In genomic region chr5:95669985-95670384, GRCh38 we compare ENCODE assay signal across 16 cellular contexts. TPM values are rescaled to one million over a fixed set of nuclear protein-coding genes. Genes with fewer than 3 reads are reported as not detected.
DNase-seq lines count a peak whose midpoint lies in the region; ATAC-seq and TF ChIP-seq lines count a peak whose summit lies in the region.
"Had no signal": no experiment of that assay in that cellular context is flagged by ENCODE, and none has a peak within 500 bp of the region (broad histone marks: within the 10 kb centered on the region; RNA-seq: fewer than 3 reads in every experiment).

No MANE protein-coding gene starts in this region.

- no peak overlapping the region for H3K4me3 ChIP-seq in heart left ventricle
- H3K4me3 ChIP-seq in dorsolateral prefrontal cortex = no peak overlapping the region
- no peak overlapping the region for H3K4me3 ChIP-seq in osteoblast (ENCODE audit: insufficient read depth, low read length)
- no peak overlapping the region for H3K4me3 ChIP-seq in tibial nerve
- H3K4me3 ChIP-seq: SK-N-MC had no signal

- H3K27me3 ChIP-seq in heart left ventricle (no peaks in the 10 kb centered on the region), dorsolateral prefrontal cortex (no peaks in the 10 kb centered on the region), osteoblast (ENCODE audit: insufficient read depth, low read length) (no peaks in the 10 kb centered on the region), tibial nerve (no peaks in the 10 kb centered on the region)

- no peak overlapping the region for H2AFZ ChIP-seq in osteoblast (ENCODE audit: low read length)

- peak overlapping the region; percentile 12 for H3K4me2 ChIP-seq in osteoblast (ENCODE audit: insufficient read depth, low read length)

- no peaks in the 10 kb centered on the region for H4K20me1 ChIP-seq in osteoblast (ENCODE audit: insufficient read depth, low read length)

- TF ChIP-seq EP300 in tibial nerve (IDR thresholded peaks at IDR 0.05) = no peak

- no peaks in the 10 kb centered on the region for H3K9me3 ChIP-seq in heart left ventricle
- no peaks in the 10 kb centered on the region for H3K9me3 ChIP-seq in osteoblast (ENCODE audit: low read depth, low read length)
- no peaks in the 10 kb centered on the region for H3K9me3 ChIP-seq in tibial nerve

- H3K4me1 ChIP-seq in heart left ventricle (peaks cover 0 to 36% (median 17%) of the 10 kb centered on the region in 12 donors), osteoblast (ENCODE audit: insufficient read depth, low read length) (peaks cover 28% of the 10 kb centered on the region), tibial nerve (peaks cover 0 to 20% (median 0%) of the 10 kb centered on the region in 4 donors)

- TF ChIP-seq CTCF in heart left ventricle (IDR thresholded peaks at IDR 0.05) (no peak), dorsolateral prefrontal cortex (IDR thresholded peaks at IDR 0.05 in 54 of 56, conservative IDR thresholded peaks at IDR 0.05 in 2 of 56; ENCODE audit: low read depth in 1 of 56, partially characterized antibody in 56 of 56) (no peak), osteoblast (IDR thresholded peaks at IDR 0.05; ENCODE audit: extremely low read depth, low read depth, low read length) (no peak), tibial nerve (IDR thresholded peaks at IDR 0.05) (no peak), GM10266 (IDR thresholded peaks at IDR 0.05; ENCODE audit: control insufficient read depth, insufficient read depth, low read depth, missing control alignments) (no peak)

- H3K36me3 ChIP-seq in heart left ventricle (no peaks in the 10 kb centered on the region), osteoblast (ENCODE audit: insufficient read depth, low read length) (no peaks in the 10 kb centered on the region), tibial nerve (no peaks in the 10 kb centered on the region)

- DNase-seq in heart left ventricle (no peak), left ventricle myocardium superior (no peak), dorsolateral prefrontal cortex (peak in 3 of 10 donors; percentile 4 to 11 (median 8)), osteoblast (ENCODE audit: insufficient read length, low spot score, missing footprints) (no peak), tibial nerve (ENCODE audit: low spot score in 2 of 2) (no peak), hepatic stellate cell (ENCODE audit: low spot score) (no peak), GM10266 (ENCODE audit: extremely low spot score) (no peak)
- DNase-seq: activated CD4-positive, alpha-beta T cell treated with anti-CD3 and anti-CD28 coated beads for 36 hours; activated CD8-positive, alpha-beta memory T cell treated with anti-CD3 and anti-CD28 coated beads, Interleukin-2, amount 50 U/mL, for 4 hours; GDM1; NCI-H1694 had no signal

- ATAC-seq in heart left ventricle (peak in 2 of 4 donors; percentile 16 to 23), left ventricle myocardium superior (no peak), GM19452 (IDR thresholded peaks at IDR 0.05; ENCODE audit: unreplicated experiment) (no peak)
- ATAC-seq: activated CD4-positive, alpha-beta T cell treated with anti-CD3 and anti-CD28 coated beads for 36 hours had no signal

- TF ChIP-seq POLR2A in heart left ventricle (IDR thresholded peaks at IDR 0.05) = no peak
- TF ChIP-seq POLR2A in tibial nerve (IDR thresholded peaks at IDR 0.05) = no peak

- no peaks in the 10 kb centered on the region for H3K79me2 ChIP-seq in osteoblast (ENCODE audit: insufficient read depth, low read length)

- WGBS in heart left ventricle, 4 donors = 73 to 90% (median 85%) methylated on average over 5 of the region's 5 CpGs
- WGBS in tibial nerve, 2 donors = 88 to 96% methylated on average over 5 of the region's 5 CpGs

- intact Hi-C loops in heart left ventricle (cut with DNase I) (loop anchor here in 9 of 10 donors (2.0 to 10.0 kb wide), 9 partner anchors 42 to 115 kb away; partner anchors contain the start of gene RHOBTB3 (in 5 of the 9)), left ventricle myocardium superior (cut with micrococcal nuclease) (loop anchor here (10.0 kb wide), 1 partner anchor 175 kb away; no protein-coding TSS in a partner anchor), dorsolateral prefrontal cortex (cut with DNase I) (loop anchor here (5.0 kb wide), 2 partner anchors 47 to 62 kb away; partner anchors contain the start of gene RHOBTB3 (in 1 of the 2))

- H3K27ac ChIP-seq in heart left ventricle (peak overlapping the region in 11 of 12 donors; percentile 6 to 81 (median 48)), dorsolateral prefrontal cortex (peak overlapping the region in 57 of 59 donors; percentile 7 to 93 (median 75)), osteoblast (ENCODE audit: low read depth, low read length) (peak overlapping the region; percentile 81), tibial nerve (peak overlapping the region in 3 of 4 donors; percentile 4 to 8 (median 7))
- H3K27ac ChIP-seq: C4-2B had no signal

RNA-seq across cellular contexts. Expression of gene SPATA9, which starts 12.8 kb away (rescaled TPM):
- under 1 TPM in 2 of 9 donors, not detected in 7; 0.79 to 0.99 TPM for total RNA-seq in heart left ventricle
- polyA plus RNA-seq in heart left ventricle = under 1 TPM; 0.17 to 0.27 TPM
- not detected for total RNA-seq in left ventricle myocardium superior
- 1 to 10 TPM in 32 of 120 experiments, under 1 TPM in 53, not detected in 35; 0.24 to 2.5 (median 0.87) TPM for total RNA-seq in dorsolateral prefrontal cortex
- 0.36 and 1.2 TPM in 2 replicates for total RNA-seq in osteoblast
- 1 to 10 TPM in 1 of 4 donors, not detected in 3; 1.2 TPM for total RNA-seq in tibial nerve
- total RNA-seq: activated CD4-positive, alpha-beta T cell treated with anti-CD3 and anti-CD28 coated beads for 36 hours; MCF 10A had no signal

RNA-seq across cellular contexts. Expression of gene RFESD, which starts 23.4 kb away (rescaled TPM):
- total RNA-seq in heart left ventricle (1 to 10 TPM; 1.3 to 4.6 (median 3.5) TPM), left ventricle myocardium superior (6.0 TPM), dorsolateral prefrontal cortex (1 to 10 TPM; 1.0 to 7.7 (median 3.6) TPM), osteoblast (2.7 and 4.3 TPM in 2 replicates), tibial nerve (1 to 10 TPM in 3 of 4 donors, under 1 TPM in 1; 0.98 to 2.1 (median 1.3) TPM)
- polyA plus RNA-seq in heart left ventricle = 1 to 10 TPM; 2.3 to 5.0 TPM

RNA-seq across cellular contexts. Expression of gene GPR150, which starts 50.1 kb away (rescaled TPM):
- total RNA-seq in heart left ventricle (under 1 TPM in 3 of 9 donors, not detected in 6; 0.13 to 0.25 (median 0.17) TPM), left ventricle myocardium superior (not detected), dorsolateral prefrontal cortex (1 to 10 TPM in 119 of 120 experiments, under 1 TPM in 1; 0.93 to 7.8 (median 4.4) TPM), osteoblast (0.29 and 0.36 TPM in 2 replicates), tibial nerve (1 to 10 TPM in 3 of 4 donors, under 1 TPM in 1; 0.44 to 3.1 (median 2.7) TPM)
- under 1 TPM; 0.04 to 0.11 TPM for polyA plus RNA-seq in heart left ventricle
- total RNA-seq: MCF 10A, mesothelial cell of epicardium had no signal

Comparison
In these comparisons a context has a peak if more than half of its experiments do, and no peak if none do; other contexts are left out.
1. H3K27ac ChIP-seq: peak in every context shown above with its lines; median percentile 81 in osteoblast; 75 in dorsolateral prefrontal cortex; 48 in heart left ventricle; 7 in tibial nerve.